Comparison of ENCODE assay signal across 11 cellular contexts in the genomic region with DNA sequence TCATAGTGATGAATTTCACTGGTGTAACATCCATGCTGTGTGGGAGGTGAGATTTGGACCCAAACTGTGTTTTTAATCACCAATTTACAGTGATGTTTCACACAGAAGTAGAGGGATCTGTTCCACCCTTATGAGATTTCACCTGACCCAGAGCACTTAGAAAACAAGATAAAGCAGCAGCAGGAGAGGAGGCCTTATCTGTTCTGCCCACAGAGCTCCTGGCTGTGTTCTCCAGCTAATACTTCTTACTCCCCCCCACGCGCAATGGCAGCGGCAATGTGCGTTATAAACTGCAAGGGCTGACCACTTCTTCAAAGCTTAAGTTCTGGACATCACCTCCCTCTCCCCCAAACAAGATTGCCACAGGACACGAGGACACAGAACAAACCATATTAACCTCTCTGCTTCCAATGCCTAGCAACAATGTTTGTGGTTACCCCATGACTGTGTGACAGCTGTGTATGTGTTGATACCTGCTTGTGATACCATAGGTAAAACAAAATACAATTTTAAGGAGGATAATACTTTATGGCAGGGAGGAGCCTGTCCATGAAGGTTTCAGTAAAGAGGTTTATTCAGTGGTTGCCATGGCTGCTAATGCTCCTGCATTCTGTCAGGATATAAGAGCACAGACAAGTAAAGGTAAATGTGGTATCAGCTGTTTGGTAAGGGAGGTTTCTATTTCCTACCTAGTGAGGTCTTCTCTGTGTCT.
A peak's percentile ranks its signal among the peaks of the same experiment; 100 is the strongest.
DNase-seq lines count a peak whose midpoint lies in the region; ATAC-seq and TF ChIP-seq lines count a peak whose summit lies in the region.
"Had no signal": no experiment of that assay in that cellular context is flagged by ENCODE, and none has a peak within 500 bp of the region (broad histone marks: within the 10 kb centered on the region; RNA-seq: fewer than 3 reads in every experiment).

No MANE protein-coding gene starts in this region.

- CTCF ChIA-PET in CD4-positive, alpha-beta T cell (lab: Charles Lee): interaction anchor here (0.9 kb wide), 1 partner anchor 21 kb away, joined by 3 read pairs; no protein-coding TSS in a partner anchor

- peaks cover 58% of the 10 kb centered on the region for H3K27me3 Mint-ChIP-seq in CD4-positive, alpha-beta T cell

- peak overlapping the region; percentile 26 for H3K4me3 Mint-ChIP-seq in CD4-positive, alpha-beta T cell

- no peaks in the 10 kb centered on the region for H3K9me3 Mint-ChIP-seq in CD4-positive, alpha-beta T cell

- TF ChIP-seq CTCF in CD4-positive, alpha-beta T cell (IDR thresholded peaks at IDR 0.05): no peak

- no peaks in the 10 kb centered on the region for H3K36me3 Mint-ChIP-seq in CD4-positive, alpha-beta T cell (ENCODE audit: low read depth)
- H3K36me3 Mint-ChIP-seq: CD4-positive, CD25-positive, alpha-beta regulatory T cell had no signal

- H3K27ac ChIP-seq in CD4-positive, alpha-beta T cell (ENCODE audit: low read depth, low read length): no peak overlapping the region

- no peak for DNase-seq in CD4-positive, alpha-beta T cell
- DNase-seq in NCI-H1092 treated with DMSO at 0.1 percent for 48 hours (lab: John Stamatoyannopoulos, UW) (peak; percentile 81), SW480 (ENCODE audit: low spot score) (peak; percentile 38), left colon (peak in 1 of 2 donors; percentile 30), HK-2 (ENCODE audit: unreplicated experiment) (no peak)
- DNase-seq: activated gamma-delta T cell treated with Interleukin-2 at 50 U/mL for 16 hours; CD4-positive, CD25-positive, alpha-beta regulatory T cell; effector CD4-positive, alpha-beta T cell had no signal

- POLR2A ChIA-PET in CD4-positive, alpha-beta T cell (lab: Charles Lee): no interaction called here

- H3K9me3 ChIP-seq in CD4-positive, alpha-beta T cell (ENCODE audit: control insufficient read depth, low read length): no peaks in the 10 kb centered on the region

- H3K27me3 ChIP-seq in CD4-positive, alpha-beta T cell (ENCODE audit: control insufficient read depth, insufficient read depth, low read length): peaks cover 61% of the 10 kb centered on the region

- ATAC-seq in CD4-positive, alpha-beta T cell (ENCODE audit: poor library complexity): no peak
- ATAC-seq in left colon (peak; percentile 26), HG02763 (IDR thresholded peaks at IDR 0.05; ENCODE audit: unreplicated experiment) (no peak), GM19023 (IDR thresholded peaks at IDR 0.05; ENCODE audit: unreplicated experiment) (no peak), esophagus mucosa (no peak)

- H3K27ac Mint-ChIP-seq in CD4-positive, alpha-beta T cell: no peak overlapping the region
- H3K27ac Mint-ChIP-seq: CD4-positive, CD25-positive, alpha-beta regulatory T cell had no signal

- peaks cover 19% of the 10 kb centered on the region for H3K4me1 Mint-ChIP-seq in CD4-positive, alpha-beta T cell (ENCODE audit: low read depth)

- intact Hi-C loops in CD4-positive, alpha-beta T cell (cut with DNase I, micrococcal nuclease): no loop called here
- intact Hi-C loops in left colon (cut with DNase I, micrococcal nuclease): no loop called here

Comparison
In these comparisons a context has a peak if more than half of its experiments do, and no peak if none do; other contexts are left out.
1. DNase-seq: peak in NCI-H1092 treated with DMSO at 0.1 percent for 48 hours (single experiment) and SW480 (single experiment); none in CD4-positive, alpha-beta T cell (0 of 10) and HK-2 (single experiment).